ENCODE assay signal across 29 cellular contexts in genomic region chr15:39789736-39790135, GRCh38. TPM values are rescaled to one million over a fixed set of nuclear protein-coding genes. Genes with fewer than 3 reads are reported as not detected.
DNase-seq lines count a peak whose midpoint lies in the region; FAIRE-seq and TF ChIP-seq lines count a peak whose summit lies in the region.
"Had no signal": no experiment of that assay in that cellular context is flagged by ENCODE, and none has a peak within 500 bp of the region (broad histone marks: within the 10 kb centered on the region; RNA-seq: fewer than 3 reads in every experiment).

No MANE protein-coding gene starts in this region.

- H3K9ac ChIP-seq in BLaER1 = no peak overlapping the region
- no peak overlapping the region for H3K9ac ChIP-seq in SK-N-MC (ENCODE audit: insufficient read length)

- POLR2A ChIA-PET in activated CD4-positive, alpha-beta T cell treated with anti-CD3 and anti-CD28 coated beads, Interleukin-2, amount 10 ng/mL, durations not matched to agents 7 days and 5 days (lab: Charles Lee) = no interaction called here

- no peak for FAIRE-seq in H54 (lab: Jason Lieb, UNC)
- FAIRE-seq: astrocyte had no signal

- no peak overlapping the region for H3K27ac Mint-ChIP-seq in activated CD4-positive, alpha-beta T cell treated with anti-CD3 and anti-CD28 coated beads, Interleukin-2, amount 10 ng/mL, durations not matched to agents 7 days and 5 days
- H3K27ac Mint-ChIP-seq: activated CD4-positive, alpha-beta T cell treated with anti-CD3 and anti-CD28 coated beads, Interleukin-2, amount 10 ng/mL, durations not matched to agents 24 days and 14 days; activated T-helper 1 cell treated with anti-CD3 and anti-CD28 coated beads, Interleukin-12 subunit alpha, Interleukin-12 subunit beta, Interleukin-2, Interleukin-4 antibody, amounts not matched to agents 30 ng/mL and 10 ng/mL and 1 ng/mL, durations not matched to agents 14 hours and 24 hours and 36 hours; immature natural killer cell; T-helper 2 cell treated with Interferon-gamma antibody and Interleukin-4, amounts not matched to agents 5 μg/mL and 100 μg/mL, for 36 hours had no signal

- H3K27me3 ChIP-seq in BLaER1 = no peaks in the 10 kb centered on the region
- H3K27me3 ChIP-seq: foreskin keratinocyte, neutrophil, tibial nerve had no signal

- H3K4me3 Mint-ChIP-seq in activated CD4-positive, alpha-beta T cell treated with anti-CD3 and anti-CD28 coated beads, Interleukin-2, amount 10 ng/mL, durations not matched to agents 7 days and 5 days = no peak overlapping the region
- H3K4me3 Mint-ChIP-seq: activated CD4-positive, alpha-beta T cell treated with anti-CD3 and anti-CD28 coated beads, Interleukin-2, amount 10 ng/mL, durations not matched to agents 24 days and 14 days; activated T-helper 1 cell treated with anti-CD3 and anti-CD28 coated beads, Interleukin-12 subunit alpha, Interleukin-12 subunit beta, Interleukin-2, Interleukin-4 antibody, amounts not matched to agents 30 ng/mL and 10 ng/mL and 1 ng/mL, durations not matched to agents 14 hours and 24 hours and 36 hours; CD8-positive, alpha-beta memory T cell; immature natural killer cell; T-helper 2 cell treated with Interferon-gamma antibody and Interleukin-4, amounts not matched to agents 5 μg/mL and 100 μg/mL, for 36 hours had no signal

- no peak for TF ChIP-seq POLR2A in H54 (IDR thresholded peaks at IDR 0.05; ENCODE audit: low read depth, low read length)

- H3K4me1 Mint-ChIP-seq in activated CD4-positive, alpha-beta T cell treated with anti-CD3 and anti-CD28 coated beads, Interleukin-2, amount 10 ng/mL, durations not matched to agents 7 days and 5 days = peaks cover 21% of the 10 kb centered on the region

- H3K27ac ChIP-seq in BLaER1 = no peak overlapping the region
- H3K27ac ChIP-seq in SK-N-MC = peak overlapping the region; percentile 22; the same call in 1 of the 2 replicates
- H3K27ac ChIP-seq: foreskin keratinocyte, neutrophil, prostate gland, RWPE1, tibial nerve, WERI-Rb-1 had no signal

- H3K27me3 Mint-ChIP-seq in activated CD4-positive, alpha-beta T cell treated with anti-CD3 and anti-CD28 coated beads, Interleukin-2, amount 10 ng/mL, durations not matched to agents 7 days and 5 days = peaks cover 21% of the 10 kb centered on the region
- H3K27me3 Mint-ChIP-seq: CD8-positive, alpha-beta memory T cell had no signal

- no peaks in the 10 kb centered on the region for H3K9me3 Mint-ChIP-seq in activated CD4-positive, alpha-beta T cell treated with anti-CD3 and anti-CD28 coated beads, Interleukin-2, amount 10 ng/mL, durations not matched to agents 7 days and 5 days
- H3K9me3 Mint-ChIP-seq: activated CD4-positive, alpha-beta T cell treated with anti-CD3 and anti-CD28 coated beads, Interleukin-2, amount 10 ng/mL, durations not matched to agents 24 days and 14 days; activated T-helper 1 cell treated with anti-CD3 and anti-CD28 coated beads, Interleukin-12 subunit alpha, Interleukin-12 subunit beta, Interleukin-2, Interleukin-4 antibody, amounts not matched to agents 30 ng/mL and 10 ng/mL and 1 ng/mL, durations not matched to agents 14 hours and 24 hours and 36 hours; CD8-positive, alpha-beta memory T cell; immature natural killer cell; T-helper 2 cell treated with Interferon-gamma antibody and Interleukin-4, amounts not matched to agents 5 μg/mL and 100 μg/mL, for 36 hours had no signal

- H3K4me3 ChIP-seq in BLaER1 (no peak overlapping the region), SK-N-MC (no peak overlapping the region), fibroblast of villous mesenchyme (ENCODE audit: low read depth, low read length) (no peak overlapping the region)
- H3K4me3 ChIP-seq: prostate gland, tibial nerve had no signal

- no peaks in the 10 kb centered on the region for H3K36me3 Mint-ChIP-seq in activated CD4-positive, alpha-beta T cell treated with anti-CD3 and anti-CD28 coated beads, Interleukin-2, amount 10 ng/mL, durations not matched to agents 7 days and 5 days (ENCODE audit: low read depth)
- H3K36me3 Mint-ChIP-seq: immature natural killer cell had no signal

- H3K4me2 ChIP-seq in BLaER1 = peak overlapping the region; percentile 27

- no peaks in the 10 kb centered on the region for H4K20me1 ChIP-seq in BLaER1

- DNase-seq in HCEC 1CT = peak; percentile 18
- DNase-seq in SK-N-MC (ENCODE audit: low read depth, low spot score) = no peak
- peak; percentile 54 for DNase-seq in fibroblast of villous mesenchyme (ENCODE audit: low read depth)
- no peak for DNase-seq in H54 (ENCODE audit: insufficient read length, low spot score)
- DNase-seq in activated CD4-positive, alpha-beta T cell treated with anti-CD3 and anti-CD28 coated beads, Interleukin-2, amount 10 ng/mL, durations not matched to agents 7 days and 5 days = no peak
- no peak for DNase-seq in NCI-H1417 treated with DMSO at 0.1 percent for 48 hours (lab: John Stamatoyannopoulos, UW)
- DNase-seq: activated CD4-positive, alpha-beta T cell treated with anti-CD3 and anti-CD28 coated beads, Interleukin-2, amount 10 ng/mL, durations not matched to agents 24 days and 14 days; activated naive CD4-positive, alpha-beta T cell treated with anti-CD3 and anti-CD28 coated beads, Interleukin-2, amount 50 U/mL, for 16 hours; CD8-positive, alpha-beta memory T cell; central memory CD4-positive, alpha-beta T cell; dermis blood vessel endothelial cell; DMS79; foreskin keratinocyte; hippocampal formation; immature natural killer cell; mesendoderm; NCI-H187; NCI-H526; stimulated activated CD8-positive, alpha-beta memory T cell treated with anti-CD3 and anti-CD28 coated beads, Interleukin-4, amount 100 ng/mL, for 48 hours; WERI-Rb-1 had no signal

- no peaks in the 10 kb centered on the region for H3K9me3 ChIP-seq in BLaER1
- no peaks in the 10 kb centered on the region for H3K9me3 ChIP-seq in SK-N-MC (ENCODE audit: low read depth, low read length)
- H3K9me3 ChIP-seq: neutrophil, prostate gland, tibial nerve had no signal

- H3K36me3 ChIP-seq in BLaER1 = no peaks in the 10 kb centered on the region
- no peaks in the 10 kb centered on the region for H3K36me3 ChIP-seq in SK-N-MC (ENCODE audit: insufficient read depth, low read length)
- H3K36me3 ChIP-seq: neutrophil, prostate gland, tibial nerve, WERI-Rb-1 had no signal

- CTCF ChIA-PET in activated CD4-positive, alpha-beta T cell treated with anti-CD3 and anti-CD28 coated beads, Interleukin-2, amount 10 ng/mL, durations not matched to agents 7 days and 5 days (lab: Charles Lee) = interaction anchor here (1.3 kb wide), 1 partner anchor 8 kb away, joined by 5 read pairs; no protein-coding TSS in a partner anchor

- no peak for TF ChIP-seq CTCF in fibroblast of villous mesenchyme (IDR thresholded peaks at IDR 0.05; ENCODE audit: insufficient read depth, low read depth, low read length)

- peaks cover 57% of the 10 kb centered on the region for H3K4me1 ChIP-seq in BLaER1

RNA-seq across cellular contexts. Expression of gene FSIP1, which starts 7.1 kb away (rescaled TPM):
- total RNA-seq in fibroblast of villous mesenchyme = 0.97 and 2.6 TPM in 2 replicates
- total RNA-seq in activated CD4-positive, alpha-beta T cell treated with anti-CD3 and anti-CD28 coated beads, Interleukin-2, amount 10 ng/mL, durations not matched to agents 7 days and 5 days = under 1 TPM; 0.30 to 0.48 TPM
- total RNA-seq: left lobe of liver had no signal

Comparison
In these comparisons a context has a peak if more than half of its experiments do, and no peak if none do; other contexts are left out.
1. DNase-seq: peak in HCEC 1CT (single experiment) and fibroblast of villous mesenchyme (single experiment); none in SK-N-MC (single experiment), H54 (single experiment), activated CD4-positive, alpha-beta T cell treated with anti-CD3 and anti-CD28 coated beads, Interleukin-2, amount 10 ng/mL, durations not matched to agents 7 days and 5 days (single experiment) and NCI-H1417 treated with DMSO at 0.1 percent for 48 hours (single experiment).